ENCODE assay signal across 1 cellular context in the genomic region with DNA sequence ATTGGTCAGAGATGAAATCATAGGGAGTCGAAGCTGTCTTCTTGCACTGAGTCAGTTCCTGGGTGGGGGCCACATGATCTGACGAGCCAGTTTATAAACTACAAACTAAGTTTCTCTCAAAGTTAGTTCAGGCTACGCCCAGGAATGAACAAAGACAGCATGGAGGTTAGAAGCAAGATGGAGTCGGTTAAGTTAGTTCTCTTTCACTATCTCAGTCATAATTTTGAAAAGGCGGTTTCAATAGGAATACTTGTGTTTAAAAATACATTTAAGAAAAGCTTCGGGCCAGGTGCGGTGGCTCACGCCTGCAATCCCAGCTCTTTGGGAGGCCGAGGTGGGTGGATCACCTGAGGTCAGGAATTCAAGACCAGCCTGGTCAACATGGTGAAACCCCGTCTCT.
TF ChIP-seq lines count a peak whose summit lies in the region.
"Not testable (repeated sequence)": the region's sequence is repeated elsewhere in the genome, so short reads cannot be mapped to it uniquely, and the experiment has no call there.

No MANE protein-coding gene starts in this region.

TF ChIP-seq in K562, 482 proteins besides CTCF, POLR2A, EP300 and RAD21 (continued from another document):
- TF ChIP-seq POLR2H (tag; IDR thresholded peaks at IDR 0.05; ENCODE audit: low read depth) (peak; percentile 8; the same call in 1 of the 2 replicates), NR2C1 (tag; IDR thresholded peaks at IDR 0.05) (peak; percentile 50), ZNF175 (CRISPR knock-in tag; IDR thresholded peaks at IDR 0.05; ENCODE audit: low read depth) (peak; percentile 52; the same call in 1 of the 2 replicates), MGA (IDR thresholded peaks at IDR 0.05) (0 out of 2 replicates have a peak, but pooled peaks have one; percentile 13), MNT (conservative IDR thresholded peaks at IDR 0.05) (0 out of 4 replicates have a peak, but pooled peaks of 1 of the 2 experiments have one; percentile 17)
- TF ChIP-seq NR2C1 (IDR thresholded peaks at IDR 0.05), result not testable (repeated sequence)
